ENCODE assay signal across 2 cellular contexts in the genomic region with DNA sequence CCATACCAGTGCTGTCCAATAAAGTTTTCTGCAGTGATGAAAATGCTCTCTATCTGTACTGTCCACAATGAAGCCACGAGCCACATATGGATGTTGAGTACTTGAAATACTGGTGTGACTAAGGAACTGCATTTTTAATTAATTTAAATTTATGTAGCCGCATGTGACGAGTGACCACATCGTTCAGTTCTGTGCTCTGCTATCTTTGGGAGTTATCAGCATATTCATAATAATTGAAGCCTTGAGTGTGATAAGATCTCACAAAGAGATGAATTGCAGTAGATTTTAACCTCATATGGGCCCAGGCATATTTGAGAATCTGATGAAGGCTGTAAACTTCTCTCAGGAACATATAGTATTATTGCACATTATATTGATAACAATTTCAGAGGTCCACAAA.
TF ChIP-seq lines count a peak whose summit lies in the region.

No MANE protein-coding gene starts in this region.

TF ChIP-seq in SK-N-SH treated with all-trans-retinoic acid at 6 μM for 48 hours, 23 proteins besides CTCF, POLR2A, EP300 and RAD21:
- TF ChIP-seq, protein P1, sequence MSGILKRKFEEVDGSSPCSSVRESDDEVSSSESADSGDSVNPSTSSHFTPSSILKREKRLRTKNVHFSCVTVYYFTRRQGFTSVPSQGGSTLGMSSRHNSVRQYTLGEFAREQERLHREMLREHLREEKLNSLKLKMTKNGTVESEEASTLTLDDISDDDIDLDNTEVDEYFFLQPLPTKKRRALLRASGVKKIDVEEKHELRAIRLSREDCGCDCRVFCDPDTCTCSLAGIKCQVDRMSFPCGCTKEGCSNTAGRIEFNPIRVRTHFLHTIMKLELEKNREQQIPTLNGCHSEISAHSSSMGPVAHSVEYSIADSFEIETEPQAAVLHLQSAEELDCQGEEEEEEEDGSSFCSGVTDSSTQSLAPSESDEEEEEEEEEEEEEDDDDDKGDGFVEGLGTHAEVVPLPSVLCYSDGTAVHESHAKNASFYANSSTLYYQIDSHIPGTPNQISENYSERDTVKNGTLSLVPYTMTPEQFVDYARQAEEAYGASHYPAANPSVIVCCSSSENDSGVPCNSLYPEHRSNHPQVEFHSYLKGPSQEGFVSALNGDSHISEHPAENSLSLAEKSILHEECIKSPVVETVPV (CRISPR knock-in tag; IDR thresholded peaks at IDR 0.05), result no peak
- TF ChIP-seq GLIS3 (CRISPR knock-in tag; IDR thresholded peaks at IDR 0.05) (no peak), ARNTL (CRISPR knock-in tag; IDR thresholded peaks at IDR 0.05; ENCODE audit: borderline replicate concordance, low read depth) (no peak), ZNF70 (CRISPR knock-in tag; IDR thresholded peaks at IDR 0.05) (no peak), TOX (CRISPR knock-in tag; IDR thresholded peaks at IDR 0.05; ENCODE audit: borderline replicate concordance) (no peak), ESRRG (CRISPR knock-in tag; IDR thresholded peaks at IDR 0.05) (no peak)
- TF ChIP-seq, protein P2, sequence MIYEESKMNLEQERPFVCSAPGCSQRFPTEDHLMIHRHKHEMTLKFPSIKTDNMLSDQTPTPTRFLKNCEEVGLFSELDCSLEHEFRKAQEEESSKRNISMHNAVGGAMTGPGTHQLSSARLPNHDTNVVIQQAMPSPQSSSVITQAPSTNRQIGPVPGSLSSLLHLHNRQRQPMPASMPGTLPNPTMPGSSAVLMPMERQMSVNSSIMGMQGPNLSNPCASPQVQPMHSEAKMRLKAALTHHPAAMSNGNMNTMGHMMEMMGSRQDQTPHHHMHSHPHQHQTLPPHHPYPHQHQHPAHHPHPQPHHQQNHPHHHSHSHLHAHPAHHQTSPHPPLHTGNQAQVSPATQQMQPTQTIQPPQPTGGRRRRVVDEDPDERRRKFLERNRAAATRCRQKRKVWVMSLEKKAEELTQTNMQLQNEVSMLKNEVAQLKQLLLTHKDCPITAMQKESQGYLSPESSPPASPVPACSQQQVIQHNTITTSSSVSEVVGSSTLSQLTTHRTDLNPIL (CRISPR knock-in tag; IDR thresholded peaks at IDR 0.05; ENCODE audit: low read depth), result 0 out of 2 replicates have a peak, but pooled peaks have one; percentile 20

TF ChIP-seq in SK-N-SH, 30 proteins besides CTCF, POLR2A, EP300 and RAD21:
- TF ChIP-seq ELF1 (IDR thresholded peaks at IDR 0.05) (no peak), RFX5 (IDR thresholded peaks at IDR 0.05; ENCODE audit: low read length) (no peak), SIN3A (IDR thresholded peaks at IDR 0.05; ENCODE audit: borderline replicate concordance, low read depth, low read length) (no peak), RXRA (IDR thresholded peaks at IDR 0.05; ENCODE audit: borderline replicate concordance, low read depth) (no peak), TAF1 (IDR thresholded peaks at IDR 0.05; ENCODE audit: borderline replicate concordance, low read depth, low read length) (no peak)
- TF ChIP-seq, protein P3, sequence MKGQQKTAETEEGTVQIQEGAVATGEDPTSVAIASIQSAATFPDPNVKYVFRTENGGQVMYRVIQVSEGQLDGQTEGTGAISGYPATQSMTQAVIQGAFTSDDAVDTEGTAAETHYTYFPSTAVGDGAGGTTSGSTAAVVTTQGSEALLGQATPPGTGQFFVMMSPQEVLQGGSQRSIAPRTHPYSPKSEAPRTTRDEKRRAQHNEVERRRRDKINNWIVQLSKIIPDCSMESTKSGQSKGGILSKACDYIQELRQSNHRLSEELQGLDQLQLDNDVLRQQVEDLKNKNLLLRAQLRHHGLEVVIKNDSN (IDR thresholded peaks at IDR 0.05; ENCODE audit: borderline replicate concordance, low read depth), result no peak
TF ChIP-seq in SK-N-SH: peak in this region for 0.
